8 cellular contexts compared by ENCODE assay signal in the genomic region with DNA sequence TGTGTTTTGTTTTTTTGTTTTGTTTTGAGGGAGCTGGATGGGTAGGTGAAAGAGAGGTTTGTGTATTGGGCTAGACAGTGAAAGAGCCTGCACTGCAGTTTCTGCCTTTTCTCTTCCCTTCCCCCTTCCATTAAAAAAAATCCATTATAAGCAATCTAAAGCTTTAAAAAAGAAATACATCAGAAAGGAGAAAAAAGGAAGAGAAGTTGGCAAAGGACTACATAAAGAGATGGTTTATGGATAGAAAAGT. TPM values are rescaled to one million over a fixed set of nuclear protein-coding genes. Genes with fewer than 3 reads are reported as not detected.
DNase-seq lines count a peak whose midpoint lies in the region; ATAC-seq, FAIRE-seq and TF ChIP-seq lines count a peak whose summit lies in the region.

No MANE protein-coding gene starts in this region.

- H3K27ac ChIP-seq in RWPE1: peak overlapping the region; percentile 79
- peak overlapping the region; percentile 60 to 69 for H3K27ac ChIP-seq in esophagus (ENCODE audit: low read depth in 2 of 2, low read length in 1 of 2)
- peak overlapping the region; percentile 8 to 74 (median 49) for H3K27ac ChIP-seq in pancreas
- no peak overlapping the region for H3K27ac ChIP-seq in A673 (ENCODE audit: low read depth, low read length, poor library complexity, severe bottlenecking)

- H3K4me3 Mint-ChIP-seq in Calu3 (ENCODE audit: low read depth, unreplicated experiment): peak overlapping the region; percentile 67

- intact Hi-C loops in Calu3 (cut with micrococcal nuclease; ENCODE audit: unreplicated experiment): loop anchor here (1.0 to 5.0 kb wide), 2 partner anchors 37 to 102 kb away; a partner anchor contains a TSS
- intact Hi-C loops in pancreas (cut with DNase I): loop anchor here in 2 of 3 donors (5.0 kb wide), 1 partner anchor 102 kb away; a partner anchor contains a TSS
- intact Hi-C loops in A673 (cut with micrococcal nuclease; ENCODE audit: unreplicated experiment): no loop called here

- H3K4me1 Mint-ChIP-seq in Calu3 (ENCODE audit: low read depth, unreplicated experiment): peaks cover 35% of the 10 kb centered on the region

- BruUV-seq in Calu3 (replicated peaks; lab: Mats Ljungman, UMichigan) (no TSS peak), A673 (replicated peaks; lab: Mats Ljungman, UMichigan) (no TSS peak)

- H3K9me3 Mint-ChIP-seq in Calu3 (ENCODE audit: low read depth, unreplicated experiment): peaks cover 3% of the 10 kb centered on the region

- H3K36me3 ChIP-seq in esophagus (ENCODE audit: control insufficient read depth in 2 of 2, insufficient read depth in 2 of 2, low read length in 1 of 2): no peaks in the 10 kb centered on the region
- no peaks in the 10 kb centered on the region for H3K36me3 ChIP-seq in pancreas
- no peaks in the 10 kb centered on the region for H3K36me3 ChIP-seq in A673 (ENCODE audit: insufficient read depth, low read length, poor library complexity, severe bottlenecking)

- ATAC-seq in pancreas (no peak), GM21515 (IDR thresholded peaks at IDR 0.05; ENCODE audit: unreplicated experiment) (no peak)

- no peak overlapping the region for H3K4me3 ChIP-seq in esophagus (ENCODE audit: low read depth in 1 of 2, low read length in 2 of 2)
- peak overlapping the region in 1 of 4 donors; percentile 48 for H3K4me3 ChIP-seq in pancreas
- H3K4me3 ChIP-seq in A673 (ENCODE audit: low read depth, low read length, poor library complexity, severe bottlenecking): no peak overlapping the region

- H3K27me3 ChIP-seq in esophagus (ENCODE audit: control insufficient read depth in 1 of 2, insufficient read depth in 2 of 2, low read length in 2 of 2) (no peaks in the 10 kb centered on the region), pancreas (no peaks in the 10 kb centered on the region), A673 (replicated peaks; ENCODE audit: insufficient read depth, low read depth, low read length, poor library complexity) (no peaks in the 10 kb centered on the region)

- peaks cover 52% of the 10 kb centered on the region for H3K36me3 Mint-ChIP-seq in Calu3 (ENCODE audit: insufficient read depth, unreplicated experiment)

- POLR2A ChIA-PET in RWPE1 (lab: Yijun Ruan, JAX; ENCODE audit: low non-redundant PET) (no interaction called here), A673 (lab: Charles Lee; ENCODE audit: low non-redundant PET) (no interaction called here)

- TF ChIP-seq CTCF in Calu3 (IDR thresholded peaks at IDR 0.05; ENCODE audit: unreplicated experiment) (no peak), RWPE1 (conservative IDR thresholded peaks at IDR 0.05; ENCODE audit: low read depth) (no peak), pancreas (IDR thresholded peaks at IDR 0.05) (no peak), A673 (conservative IDR thresholded peaks at IDR 0.05; ENCODE audit: low read depth, low read length) (no peak)

- no peaks in the 10 kb centered on the region for H3K4me1 ChIP-seq in esophagus (ENCODE audit: control insufficient read depth in 2 of 2, insufficient read depth in 2 of 2, low read length in 1 of 2)
- H3K4me1 ChIP-seq in pancreas: peaks cover 0 to 8% (median 0%) of the 10 kb centered on the region in 3 donors
- H3K4me1 ChIP-seq in A673 (ENCODE audit: insufficient read depth, low read length, poor library complexity, severe bottlenecking): peaks cover 5% of the 10 kb centered on the region

- peak overlapping the region; percentile 100 for H3K27ac Mint-ChIP-seq in Calu3 (ENCODE audit: unreplicated experiment)

- DNase-seq in Calu3 (no peak), RWPE1 (ENCODE audit: low spot score) (no peak), pancreas (no peak), A673 (ENCODE audit: low spot score) (no peak), NCI-H187 treated with DMSO at 0.1 percent for 48 hours (lab: John Stamatoyannopoulos, UW) (no peak), DMS 273 treated with DMSO at 0.1 percent for 48 hours (lab: John Stamatoyannopoulos, UW) (no peak)

- H3K9me3 ChIP-seq in esophagus (ENCODE audit: control insufficient read depth in 2 of 2, insufficient read depth in 1 of 2, low read depth in 1 of 2, low read length in 1 of 2): no peaks in the 10 kb centered on the region
- H3K9me3 ChIP-seq in pancreas: no peaks in the 10 kb centered on the region
- no peaks in the 10 kb centered on the region for H3K9me3 ChIP-seq in A673 (ENCODE audit: low read depth, low read length, poor library complexity, severe bottlenecking)

- H3K27me3 Mint-ChIP-seq in Calu3 (ENCODE audit: unreplicated experiment): peaks cover 8% of the 10 kb centered on the region

- CTCF ChIA-PET in Calu3 (lab: Charles Lee): interaction anchor here (0.6 kb wide), 1 partner anchor 101 kb away, joined by 3 read pairs; no protein-coding TSS in a partner anchor
- CTCF ChIA-PET in RWPE1 (lab: Yijun Ruan, JAX): interaction anchor here (0.5 to 1.5 kb wide), 2 partner anchors 12 to 195 kb away, joined by 3 to 5 read pairs; no protein-coding TSS in a partner anchor
- CTCF ChIA-PET in A673 (lab: Charles Lee): no interaction called here

- FAIRE-seq in pancreas (lab: Jason Lieb, UNC): no peak

RNA-seq across cellular contexts. Expression of a gene that starts 10.7 kb away (rescaled TPM):
- total RNA-seq in Calu3 (2022) (25.8 and 31.8 TPM in 2 replicates), pancreas (10 to 100 TPM; 15.0 to 21.1 (median 18.2) TPM), A673 (2021) (14.3 and 18.4 TPM in 2 replicates)
- polyA plus RNA-seq in esophagus (1 to 10 TPM; 4.6 to 6.9 TPM), pancreas (1 to 10 TPM; 6.1 to 9.2 TPM)

RNA-seq across cellular contexts. Expression of a gene that starts 33.1 kb away (rescaled TPM):
- total RNA-seq in Calu3 (2022) (not detected in 2 replicates), pancreas (not detected), A673 (2021) (not detected in 2 replicates)
- polyA plus RNA-seq in esophagus (under 1 TPM in 1 of 2 donors, not detected in 1; 0.04 TPM), pancreas (under 1 TPM in 1 of 2 donors, not detected in 1; 0.07 TPM)
